9 cellular contexts compared by ENCODE assay signal in the genomic region with DNA sequence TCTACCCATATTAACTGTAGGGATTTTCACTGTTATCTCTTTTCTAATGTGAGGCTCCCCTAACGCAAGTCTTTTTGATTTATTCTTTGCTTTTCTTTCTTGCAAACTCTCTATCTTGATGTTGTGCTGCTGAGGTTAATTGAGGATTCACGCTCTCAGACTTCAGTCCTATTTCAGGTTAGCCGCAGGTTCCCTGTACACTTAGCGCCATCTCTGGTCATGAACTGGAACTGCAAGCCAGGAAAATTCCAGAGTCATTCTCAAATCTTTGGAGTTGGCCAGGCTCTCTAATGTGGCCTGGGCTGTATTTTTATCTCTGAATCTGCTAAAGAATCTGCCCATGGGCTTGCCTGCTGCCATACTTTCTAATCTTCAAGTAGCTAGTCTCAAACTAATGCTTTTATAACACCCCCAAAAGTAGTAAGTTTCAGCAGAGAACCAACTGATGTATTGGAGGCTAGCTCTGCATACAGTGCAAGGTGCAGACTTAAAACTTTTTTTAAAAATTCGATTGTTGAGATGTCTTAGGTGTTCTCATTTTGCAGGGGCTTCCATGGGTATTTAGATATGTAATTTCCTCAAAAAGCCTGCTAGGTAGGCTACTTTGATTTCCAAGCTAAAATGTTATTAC.
A peak's percentile ranks its signal among the peaks of the same experiment; 100 is the strongest.
DNase-seq lines count a peak whose midpoint lies in the region; ATAC-seq, FAIRE-seq and TF ChIP-seq lines count a peak whose summit lies in the region.
"Had no signal": no experiment of that assay in that cellular context is flagged by ENCODE, and none has a peak within 500 bp of the region (broad histone marks: within the 10 kb centered on the region; RNA-seq: fewer than 3 reads in every experiment).

No MANE protein-coding gene starts in this region.

- TF ChIP-seq CTCF in Caco-2 (IDR thresholded peaks at IDR 0.05; ENCODE audit: insufficient read depth in 1 of 2, low read depth in 1 of 2, low read length in 1 of 2, severe bottlenecking in 1 of 2, unreplicated experiment in 1 of 2) (peak; percentile 90 to 92), astrocyte (IDR thresholded peaks at IDR 0.05; ENCODE audit: insufficient read depth, low read depth, low read length) (peak; percentile 79)

- no peak for FAIRE-seq in astrocyte (lab: Jason Lieb, UNC)

- H3K27ac Mint-ChIP-seq in Caco-2 (ENCODE audit: unreplicated experiment), result no peak overlapping the region
- no peak overlapping the region for H3K27ac Mint-ChIP-seq in astrocyte (ENCODE audit: unreplicated experiment)
- no peak overlapping the region for H3K27ac Mint-ChIP-seq in activated CD4-positive, alpha-beta memory T cell treated with anti-CD3 and anti-CD28 coated beads, Interleukin-2, amount 10 ng/mL, durations not matched to agents 7 days and 5 days
- H3K27ac Mint-ChIP-seq in activated T-helper 17 cell treated with anti-CD3 and anti-CD28 coated beads, Interleukin-2, amount 50 U/mL, for 72 hours, result no peak overlapping the region
- H3K27ac Mint-ChIP-seq: T-helper 1 cell treated with Interleukin-12 subunit alpha and Interleukin-12 subunit beta and Interleukin-4 antibody, amounts not matched to agents 30 μg/mL and 1 μg/mL, for 36 hours had no signal

- H3K4me1 Mint-ChIP-seq in Caco-2 (ENCODE audit: low read depth, unreplicated experiment) (no peaks in the 10 kb centered on the region), astrocyte (ENCODE audit: low read depth, unreplicated experiment) (no peaks in the 10 kb centered on the region)
- no peaks in the 10 kb centered on the region for H3K4me1 Mint-ChIP-seq in activated CD4-positive, alpha-beta memory T cell treated with anti-CD3 and anti-CD28 coated beads, Interleukin-2, amount 10 ng/mL, durations not matched to agents 7 days and 5 days
- no peaks in the 10 kb centered on the region for H3K4me1 Mint-ChIP-seq in activated T-helper 17 cell treated with anti-CD3 and anti-CD28 coated beads, Interleukin-2, amount 50 U/mL, for 72 hours

- no peaks in the 10 kb centered on the region for H3K36me3 Mint-ChIP-seq in Caco-2 (ENCODE audit: insufficient read depth, unreplicated experiment)
- no peaks in the 10 kb centered on the region for H3K36me3 Mint-ChIP-seq in astrocyte (ENCODE audit: low read depth, unreplicated experiment)
- H3K36me3 Mint-ChIP-seq in activated CD4-positive, alpha-beta memory T cell treated with anti-CD3 and anti-CD28 coated beads, Interleukin-2, amount 10 ng/mL, durations not matched to agents 7 days and 5 days (ENCODE audit: low read depth), result no peaks in the 10 kb centered on the region
- no peaks in the 10 kb centered on the region for H3K36me3 Mint-ChIP-seq in activated T-helper 17 cell treated with anti-CD3 and anti-CD28 coated beads, Interleukin-2, amount 50 U/mL, for 72 hours (ENCODE audit: low read depth)

- peak in 1 of 2 experiments; percentile 55 for DNase-seq in Caco-2
- DNase-seq in astrocyte (ENCODE audit: low read depth), result no peak
- no peak for DNase-seq in left colon
- no peak for DNase-seq in activated CD4-positive, alpha-beta memory T cell treated with anti-CD3 and anti-CD28 coated beads, Interleukin-2, amount 10 ng/mL, durations not matched to agents 7 days and 5 days

- ATAC-seq in GM18867 (IDR thresholded peaks at IDR 0.05; ENCODE audit: unreplicated experiment) (peak; percentile 66), left colon (peak; percentile 28), GM21619 (IDR thresholded peaks at IDR 0.05; ENCODE audit: unreplicated experiment) (no peak)
- ATAC-seq in activated T-helper 17 cell treated with anti-CD3 and anti-CD28 coated beads, Interleukin-2, amount 50 U/mL, for 72 hours (replicated peaks), result no peak

- H3K9me3 Mint-ChIP-seq in Caco-2 (ENCODE audit: unreplicated experiment) (no peaks in the 10 kb centered on the region), astrocyte (ENCODE audit: unreplicated experiment) (no peaks in the 10 kb centered on the region)
- no peaks in the 10 kb centered on the region for H3K9me3 Mint-ChIP-seq in activated CD4-positive, alpha-beta memory T cell treated with anti-CD3 and anti-CD28 coated beads, Interleukin-2, amount 10 ng/mL, durations not matched to agents 7 days and 5 days
- peaks cover 3% of the 10 kb centered on the region for H3K9me3 Mint-ChIP-seq in activated T-helper 17 cell treated with anti-CD3 and anti-CD28 coated beads, Interleukin-2, amount 50 U/mL, for 72 hours
- H3K9me3 Mint-ChIP-seq: T-helper 1 cell treated with Interleukin-12 subunit alpha and Interleukin-12 subunit beta and Interleukin-4 antibody, amounts not matched to agents 30 μg/mL and 1 μg/mL, for 36 hours had no signal

- H3K36me3 ChIP-seq in Caco-2 (ENCODE audit: control insufficient read depth, insufficient read depth, low read length) (no peaks in the 10 kb centered on the region; the same call in 1 of the 2 replicates), astrocyte (ENCODE audit: insufficient read depth, low read length) (no peaks in the 10 kb centered on the region)

- H3K4me1 ChIP-seq in Caco-2 (peaks cover 16% of the 10 kb centered on the region; the same call in 1 of the 2 replicates), astrocyte (ENCODE audit: insufficient read depth, low read length) (no peaks in the 10 kb centered on the region)

- TF ChIP-seq RAD21 in Ishikawa (IDR thresholded peaks at IDR 0.05; ENCODE audit: low read depth), result peak; percentile 82

- BruUV-seq in Caco-2 (replicated peaks; lab: Mats Ljungman, UMichigan), result no TSS peak

- H3K27me3 Mint-ChIP-seq in Caco-2 (ENCODE audit: insufficient read depth, unreplicated experiment) (peaks cover 3% of the 10 kb centered on the region), astrocyte (ENCODE audit: low read depth, unreplicated experiment) (no peaks in the 10 kb centered on the region)
- no peaks in the 10 kb centered on the region for H3K27me3 Mint-ChIP-seq in activated CD4-positive, alpha-beta memory T cell treated with anti-CD3 and anti-CD28 coated beads, Interleukin-2, amount 10 ng/mL, durations not matched to agents 7 days and 5 days
- peaks cover 14% of the 10 kb centered on the region for H3K27me3 Mint-ChIP-seq in activated T-helper 17 cell treated with anti-CD3 and anti-CD28 coated beads, Interleukin-2, amount 50 U/mL, for 72 hours

- TF ChIP-seq EP300 in Ishikawa (IDR thresholded peaks at IDR 0.05; ENCODE audit: borderline replicate concordance), result no peak

- H3K9me3 ChIP-seq in Caco-2 (no peaks in the 10 kb centered on the region), astrocyte (ENCODE audit: insufficient read depth, low read depth, low read length) (no peaks in the 10 kb centered on the region)

- no peak overlapping the region for H3K27ac ChIP-seq in astrocyte (ENCODE audit: low read depth, low read length)

- H3K4me3 Mint-ChIP-seq in Caco-2 (ENCODE audit: unreplicated experiment) (no peak overlapping the region), astrocyte (ENCODE audit: unreplicated experiment) (no peak overlapping the region)
- H3K4me3 Mint-ChIP-seq in activated CD4-positive, alpha-beta memory T cell treated with anti-CD3 and anti-CD28 coated beads, Interleukin-2, amount 10 ng/mL, durations not matched to agents 7 days and 5 days, result no peak overlapping the region
- no peak overlapping the region for H3K4me3 Mint-ChIP-seq in activated T-helper 17 cell treated with anti-CD3 and anti-CD28 coated beads, Interleukin-2, amount 50 U/mL, for 72 hours
- H3K4me3 Mint-ChIP-seq: T-helper 1 cell treated with Interleukin-12 subunit alpha and Interleukin-12 subunit beta and Interleukin-4 antibody, amounts not matched to agents 30 μg/mL and 1 μg/mL, for 36 hours had no signal

- CTCF ChIA-PET in Caco-2 (lab: Charles Lee), result no interaction called here
- CTCF ChIA-PET in activated CD4-positive, alpha-beta memory T cell treated with anti-CD3 and anti-CD28 coated beads, Interleukin-2, amount 10 ng/mL, durations not matched to agents 7 days and 5 days (lab: Charles Lee), result interaction anchor here (0.8 to 1.5 kb wide), 2 partner anchors 11 to 25 kb away, joined by 3 read pairs; no protein-coding TSS in a partner anchor

- H3K9ac ChIP-seq in astrocyte (ENCODE audit: low read length), result no peak overlapping the region

- no peak overlapping the region for H3K4me3 ChIP-seq in Caco-2 (ENCODE audit: low read depth, low read length)
- H3K4me3 ChIP-seq in astrocyte (ENCODE audit: insufficient read depth, low read depth, low read length), result no peak overlapping the region

- no peak overlapping the region for H2AFZ ChIP-seq in astrocyte (ENCODE audit: low read depth, low read length)

- no peak overlapping the region for H3K4me2 ChIP-seq in astrocyte (ENCODE audit: low read length)

- H4K20me1 ChIP-seq in astrocyte (ENCODE audit: insufficient read depth, low read length), result no peaks in the 10 kb centered on the region

- H3K27me3 ChIP-seq in Caco-2 (replicated peaks; ENCODE audit: control insufficient read depth, insufficient read depth, low read length) (no peaks in the 10 kb centered on the region), astrocyte (ENCODE audit: insufficient read depth, low read length) (no peaks in the 10 kb centered on the region)

- no peaks in the 10 kb centered on the region for H3K79me2 ChIP-seq in astrocyte (ENCODE audit: insufficient read depth, low read length)

- POLR2A ChIA-PET in Caco-2 (lab: Charles Lee), result no interaction called here
- POLR2A ChIA-PET in activated CD4-positive, alpha-beta memory T cell treated with anti-CD3 and anti-CD28 coated beads, Interleukin-2, amount 10 ng/mL, durations not matched to agents 7 days and 5 days (lab: Charles Lee), result no interaction called here

- intact Hi-C loops in Caco-2 (cut with micrococcal nuclease; ENCODE audit: unreplicated experiment), result loop anchor here (1.0 to 10.0 kb wide), 4 partner anchors 146 to 717 kb away; no protein-coding TSS in a partner anchor
- intact Hi-C loops in left colon (cut with DNase I, micrococcal nuclease), result no loop called here

TF ChIP-seq in Ishikawa, 13 proteins besides CTCF, POLR2A, EP300 and RAD21 (continues in another document):
- TF ChIP-seq ZBTB7A (IDR thresholded peaks at IDR 0.05; ENCODE audit: low read depth), result no peak

Comparison
In these comparisons a context has a peak if more than half of its experiments do, and no peak if none do; other contexts are left out.
1. ATAC-seq: peak in GM18867 (single experiment) and left colon (single experiment); none in GM21619 (single experiment) and activated T-helper 17 cell treated with anti-CD3 and anti-CD28 coated beads, Interleukin-2, amount 50 U/mL, for 72 hours (single experiment).